9 cellular contexts compared by ENCODE assay signal in genomic region chr2:60550984-60551240, GRCh38. TPM values are rescaled to one million over a fixed set of nuclear protein-coding genes. Genes with fewer than 3 reads are reported as not detected.
DNase-seq lines count a peak whose midpoint lies in the region; FAIRE-seq and TF ChIP-seq lines count a peak whose summit lies in the region.
"Had no signal": no experiment of that assay in that cellular context is flagged by ENCODE, and none has a peak within 500 bp of the region (broad histone marks: within the 10 kb centered on the region; RNA-seq: fewer than 3 reads in every experiment).

No MANE protein-coding gene starts in this region.

- CTCF ChIA-PET in CD8-positive, alpha-beta memory T cell (lab: Charles Lee), result no interaction called here
- CTCF ChIA-PET in H1 (lab: Charles Lee; ENCODE audit: partially characterized antibody), result interaction anchor here (0.7 to 2.1 kb wide), 5 partner anchors 8 to 293 kb away, joined by 3 to 8 read pairs (median 3); no protein-coding TSS in a partner anchor

- peak overlapping the region; percentile 24 for H4K5ac ChIP-seq in H1 (ENCODE audit: insufficient read length, low read depth, low read length)

- H3K18ac ChIP-seq in H1 (ENCODE audit: extremely low read depth, low read length), result peak overlapping the region; percentile 96

- peaks cover 0 to 5% (median 0%) of the 10 kb centered on the region in 5 donors for H3K9me3 Mint-ChIP-seq in CD8-positive, alpha-beta memory T cell

- no peak for FAIRE-seq in H1 (lab: Jason Lieb, UNC)

- H3K27ac Mint-ChIP-seq in CD8-positive, alpha-beta memory T cell, result no peak overlapping the region

- no peak overlapping the region for H2BK12ac ChIP-seq in H1 (ENCODE audit: low read depth, low read length)

- no peak overlapping the region for H2BK120ac ChIP-seq in H1 (replicated peaks; ENCODE audit: low read depth, low read length)

- H3K4me1 ChIP-seq in CD8-positive, alpha-beta memory T cell (ENCODE audit: insufficient read depth, low read length), result peaks cover 27% of the 10 kb centered on the region
- H3K4me1 ChIP-seq in MM.1S (ENCODE audit: low read length) (peaks cover 4% of the 10 kb centered on the region; the same call in 1 of the 2 replicates), H1 (replicated peaks in 1 of 4; ENCODE audit: control insufficient read depth in 3 of 4, insufficient read depth in 4 of 4, low read length in 3 of 4) (peaks cover 0 to 11% (median 2%) of the 10 kb centered on the region in 4 experiments; a peak in 5 of 7 replicates), neutrophil (ENCODE audit: control insufficient read depth in 1 of 2, insufficient read depth in 1 of 2, low read depth in 1 of 2, low read length in 1 of 2) (peaks cover 36 to 47% of the 10 kb centered on the region in 2 experiments)

- no peaks in the 10 kb centered on the region for H3K9me2 ChIP-seq in MM.1S (replicated peaks; ENCODE audit: insufficient read depth, low read length)

- H3K27ac ChIP-seq in CD8-positive, alpha-beta memory T cell (ENCODE audit: low read depth, low read length), result no peak overlapping the region
- H3K27ac ChIP-seq in MM.1S (ENCODE audit: low read length), result peak overlapping the region; percentile 51; the same call in 1 of the 2 replicates
- H3K27ac ChIP-seq in H1 (ENCODE audit: low read depth, low read length), result no peak overlapping the region
- no peak overlapping the region for H3K27ac ChIP-seq in neutrophil

- H3K4me2 ChIP-seq in MM.1S (ENCODE audit: low read depth, low read length) (peak overlapping the region; percentile 93), H1 (ENCODE audit: insufficient read depth in 1 of 2, low read depth in 2 of 2, low read length in 2 of 2) (peak overlapping the region; percentile 91 to 99)

- H3F3A ChIP-seq in MM.1S (ENCODE audit: insufficient read depth, low read length), result peaks cover 33% of the 10 kb centered on the region

- TF ChIP-seq POLR2A in H1 (IDR thresholded peaks at IDR 0.05; ENCODE audit: control extremely low read depth in 1 of 2, low read depth in 2 of 2, low read length in 2 of 2), result no peak
- TF ChIP-seq POLR2A in erythroblast (IDR thresholded peaks at IDR 0.05; ENCODE audit: low read length), result no peak

- H3K4me1 Mint-ChIP-seq in CD8-positive, alpha-beta memory T cell, result peaks cover 33 to 57% (median 36%) of the 10 kb centered on the region in 3 donors

- 2% methylated on average over 4 of the region's 9 CpGs; no CpG with 5 or more reads in 1 of the 2 experiments for WGBS in H1 (ENCODE audit: extremely low coverage in 1 of 2, insufficient coverage in 1 of 2, insufficient read length in 1 of 2, insufficient replicate concordance in 2 of 2, low coverage in 1 of 2, low lambda C conversion rate in 2 of 2, missing lambda C conversion rate in 1 of 2), 2 experiments

- TF ChIP-seq RAD21 in H1 (IDR thresholded peaks at IDR 0.05 in 1 of 2, conservative IDR thresholded peaks at IDR 0.05 in 1 of 2; ENCODE audit: low read depth in 2 of 2, low read length in 2 of 2), result no peak

- no peak overlapping the region for H3K4me3 ChIP-seq in CD8-positive, alpha-beta memory T cell (ENCODE audit: low read length)
- H3K4me3 ChIP-seq in MM.1S (ENCODE audit: low read length) (peak overlapping the region; percentile 91), H1 (ENCODE audit: extremely low read depth in 1 of 4, insufficient read depth in 2 of 4, low read depth in 3 of 4, low read length in 4 of 4) (peak overlapping the region; percentile 83 to 96 (median 88)), neutrophil (ENCODE audit: low read depth in 1 of 2, low read length in 1 of 2) (peak overlapping the region; percentile 82)

- H3K27me3 ChIP-seq in CD8-positive, alpha-beta memory T cell (ENCODE audit: insufficient read depth, low read length, poor library complexity, severe bottlenecking), result peaks cover 58% of the 10 kb centered on the region
- no peaks in the 10 kb centered on the region for H3K27me3 ChIP-seq in MM.1S (replicated peaks; ENCODE audit: insufficient read depth, low read length)
- H3K27me3 ChIP-seq in H1 (replicated peaks in 1 of 4; ENCODE audit: control insufficient read depth in 3 of 4, extremely low read depth in 1 of 4, insufficient read depth in 3 of 4, low read length in 3 of 4), result no peaks in the 10 kb centered on the region
- peaks cover 25% of the 10 kb centered on the region for H3K27me3 ChIP-seq in neutrophil

- H3K36me3 ChIP-seq in CD8-positive, alpha-beta memory T cell (ENCODE audit: insufficient read depth, low read length), result no peaks in the 10 kb centered on the region
- H3K36me3 ChIP-seq in MM.1S (replicated peaks; ENCODE audit: insufficient read depth, low read length) (no peaks in the 10 kb centered on the region), H1 (ENCODE audit: control insufficient read depth in 2 of 4, insufficient read depth in 4 of 4, low read length in 3 of 4) (peaks cover 3 to 6% (median 3%) of the 10 kb centered on the region in 4 experiments; a peak in 7 of 8 replicates), neutrophil (no peaks in the 10 kb centered on the region)

- in situ Hi-C loops in G401 (cut with HindIII; ENCODE audit: low sequenced_read_pairs), result no loop called here

- no peak overlapping the region for H3K23ac ChIP-seq in H1 (ENCODE audit: insufficient read length)

- H3K79me2 ChIP-seq in MM.1S (ENCODE audit: low read length), result 0 out of 2 replicates have a peak, but pooled peaks cover 8% of the 10 kb centered on the region
- peaks cover 0 to 60% of the 10 kb centered on the region in 2 experiments; a peak in 3 of 4 replicates for H3K79me2 ChIP-seq in H1 (ENCODE audit: control insufficient read depth in 1 of 2, insufficient read depth in 2 of 2, low read length in 2 of 2)

- peaks cover 33% of the 10 kb centered on the region for H3K23me2 ChIP-seq in H1 (ENCODE audit: low read depth, low read length)

- H2AK5ac ChIP-seq in H1 (ENCODE audit: low read depth, low read length), result no peak overlapping the region

- no peak overlapping the region for H3K14ac ChIP-seq in H1 (ENCODE audit: insufficient read length)

- peak overlapping the region; percentile 19 for H3K4ac ChIP-seq in H1 (replicated peaks; ENCODE audit: insufficient read length, low read depth, low read length)

- peak overlapping the region; percentile 22 for H4K91ac ChIP-seq in H1 (replicated peaks; ENCODE audit: insufficient read length, low read length)

- H3K27me3 Mint-ChIP-seq in CD8-positive, alpha-beta memory T cell, result peaks cover 55 to 72% of the 10 kb centered on the region in 2 donors

- POLR2A ChIA-PET in CD8-positive, alpha-beta memory T cell (lab: Charles Lee), result no interaction called here
- POLR2A ChIA-PET in H1 (lab: Charles Lee; ENCODE audit: partially characterized antibody), result interaction anchor here (1.0 to 3.0 kb wide), 16 partner anchors 10 to 416 kb away, joined by 3 to 31 read pairs (median 7); no protein-coding TSS in a partner anchor

- TF ChIP-seq EP300 in H1 (IDR thresholded peaks at IDR 0.05; ENCODE audit: borderline replicate concordance in 1 of 2, low read depth in 2 of 2, low read length in 2 of 2), result no peak

- H2BK5ac ChIP-seq in H1 (ENCODE audit: low read depth, low read length), result peak overlapping the region; percentile 85; the same call in 1 of the 2 replicates

- H2AFZ ChIP-seq in MM.1S (ENCODE audit: low read length), result peak overlapping the region; percentile 68; the same call in 1 of the 2 replicates
- H2AFZ ChIP-seq in H1 (ENCODE audit: low read length), result no peak overlapping the region

- no peak overlapping the region for H4K8ac ChIP-seq in H1 (ENCODE audit: extremely low read depth, insufficient read depth, low read length)

- no peak overlapping the region for H2BK15ac ChIP-seq in H1 (ENCODE audit: low read length)

- H3K9ac ChIP-seq in MM.1S (ENCODE audit: low read length), result peak overlapping the region; percentile 56; the same call in 1 of the 2 replicates
- peak overlapping the region in 2 of 4 experiments; percentile 40 to 55; a peak in 3 of 7 replicates for H3K9ac ChIP-seq in H1 (replicated peaks in 1 of 4; ENCODE audit: extremely low read depth in 1 of 4, low read depth in 3 of 4, low read length in 3 of 4)

- TF ChIP-seq CTCF in MM.1S (IDR thresholded peaks at IDR 0.05; ENCODE audit: low read length) (no peak), H1 (IDR thresholded peaks at IDR 0.05; ENCODE audit: control extremely low read depth in 1 of 3, insufficient read depth in 1 of 3, low read depth in 1 of 3, low read length in 3 of 3) (no peak), neutrophil (IDR thresholded peaks at IDR 0.05) (no peak)

- no peaks in the 10 kb centered on the region; the same call in 1 of the 2 replicates for H3K79me1 ChIP-seq in H1 (ENCODE audit: low read depth, low read length)

- peaks cover 0 to 2% (median 0%) of the 10 kb centered on the region in 3 donors for H3K36me3 Mint-ChIP-seq in CD8-positive, alpha-beta memory T cell

- no peak overlapping the region for H2BK20ac ChIP-seq in H1 (ENCODE audit: low read length)

- H3K56ac ChIP-seq in H1 (replicated peaks; ENCODE audit: insufficient read length, low read depth, low read length), result no peak overlapping the region

- peak overlapping the region; percentile 63 to 94 (median 81) for H3K4me3 Mint-ChIP-seq in CD8-positive, alpha-beta memory T cell

- H4K20me1 ChIP-seq in MM.1S (ENCODE audit: insufficient read depth, low read length) (no peaks in the 10 kb centered on the region), H1 (replicated peaks in 1 of 2; ENCODE audit: control insufficient read depth in 1 of 2, insufficient read depth in 2 of 2, low read length in 2 of 2) (peaks cover 1 to 6% of the 10 kb centered on the region in 2 experiments)

- H3K9me3 ChIP-seq in CD8-positive, alpha-beta memory T cell (ENCODE audit: low read length), result no peaks in the 10 kb centered on the region
- H3K9me3 ChIP-seq in MM.1S (replicated peaks; ENCODE audit: insufficient read depth, low read length) (no peaks in the 10 kb centered on the region), H1 (ENCODE audit: insufficient read depth in 2 of 2, low read depth in 1 of 2, low read length in 1 of 2) (no peaks in the 10 kb centered on the region), neutrophil (no peaks in the 10 kb centered on the region)

- DNase-seq in CD8-positive, alpha-beta memory T cell, result no peak
- no peak for DNase-seq in MM.1S
- no peak for DNase-seq in H1 (ENCODE audit: low read depth in 1 of 2, low spot score in 2 of 2)
- no peak for DNase-seq in SHP77 treated with DMSO at 0.1 percent for 48 hours (lab: John Stamatoyannopoulos, UW)
- no peak for DNase-seq in pons (ENCODE audit: low spot score)
- DNase-seq in erythroblast (lab: John Stamatoyannopoulos, UW), result no peak
- no peak for DNase-seq in G401 (ENCODE audit: low spot score)
- DNase-seq: effector CD4-positive, alpha-beta T cell had no signal

RNA-seq across cellular contexts. Expression of gene BCL11A, which starts 2.5 kb away (rescaled TPM):
- total RNA-seq in CD8-positive, alpha-beta memory T cell, result under 1 TPM; 0.07 to 0.15 TPM
- not detected for polyA plus RNA-seq in CD8-positive, alpha-beta memory T cell
- total RNA-seq in H1 (2021; fragmentation: NEBNext Ultra II Directional; extraction: Animal tissue kit (Norgen Biotek cat#: 25700)), result 59.3 and 61.3 TPM in 2 replicates
- 11.9 and 12.2 TPM in 2 replicates for polyA plus RNA-seq in H1 (2011; rRNA removed)
- polyA plus RNA-seq in H1 (2011; cell fraction: cytosol; rRNA removed), result 12.9 TPM
- polyA plus RNA-seq in H1 (2011; cell fraction: nucleus; rRNA removed), result 22.4 TPM
- polyA plus RNA-seq in H1 (2012, experiment 1 of 2), result 23.1 to 35.1 TPM (median 27.2 TPM) in 4 replicates
- 25.7 TPM for polyA plus RNA-seq in H1 (2012, experiment 2 of 2)
- polyA plus RNA-seq in H1 (2013, experiment 1 of 2), result 28.0 TPM
- polyA plus RNA-seq in H1 (2013, experiment 2 of 2), result 29.7 TPM
- polyA minus RNA-seq in H1 (2011; rRNA and poly(A)+ RNA removed), result 38.6 and 49.0 TPM in 2 replicates
- polyA minus RNA-seq in H1 (2011; cell fraction: cytosol; rRNA and poly(A)+ RNA removed), result 30.3 TPM
- polyA minus RNA-seq in H1 (2011; cell fraction: nucleus; rRNA and poly(A)+ RNA removed), result 83.2 TPM
- 0.54 TPM in 1 of 2 replicates, not detected in the other for total RNA-seq in G401 (2014; rRNA removed; shearing (Covaris generic))

Comparison
In these comparisons a context has a peak if more than half of its experiments do, and no peak if none do; other contexts are left out.
1. RNA of gene BCL11A, which starts 2.5 kb away (total RNA-seq): 59.3 to 61.3 TPM in H1; 0.54 TPM in G401 and 0.07 to 0.15 TPM in CD8-positive, alpha-beta memory T cell; every median in the first group is over 10 times any median in the second.